10 cellular contexts compared by ENCODE assay signal in genomic region chr2:80304522-80304878, GRCh38. TPM values are rescaled to one million over a fixed set of nuclear protein-coding genes. Genes with fewer than 3 reads are reported as not detected.
DNase-seq lines count a peak whose midpoint lies in the region; ATAC-seq and TF ChIP-seq lines count a peak whose summit lies in the region.
"Had no signal": no experiment of that assay in that cellular context is flagged by ENCODE, and none has a peak within 500 bp of the region (broad histone marks: within the 10 kb centered on the region; RNA-seq: fewer than 3 reads in every experiment).

Gene LRRTM1, minus strand, starts transcription at chr2:80304752. Its CDS starts 933 bp downstream, at chr2:80303819.

- H3K4me2 ChIP-seq in PC-3 (ENCODE audit: low read length) = 0 out of 2 replicates have a peak within 1 kb of the TSS, but pooled peaks have one; percentile 26

- H2AFZ ChIP-seq in PC-3 (ENCODE audit: low read length) = no peak within 1 kb of the TSS

- H3K9me3 ChIP-seq in PC-3 (ENCODE audit: low read length) (no peaks in the 10 kb centered on the region), gastroesophageal sphincter (no peaks in the 10 kb centered on the region)

- WGBS in gastroesophageal sphincter (ENCODE audit: low coverage in 1 of 2), 2 donors = 0% methylated on average over 2 of the region's 35 CpGs

- H3K4me1 ChIP-seq in PC-3 (ENCODE audit: insufficient read depth, low read length) (no peaks in the 10 kb centered on the region), gastroesophageal sphincter (peaks cover 0 to 29% (median 4%) of the 10 kb centered on the region in 3 donors)

- H3K9me2 ChIP-seq in PC-3 (replicated peaks; ENCODE audit: low read length) = no peaks in the 10 kb centered on the region

- H4K20me1 ChIP-seq in PC-3 (ENCODE audit: low read length) = no peaks in the 10 kb centered on the region

- DNase-seq in D341Med (ENCODE audit: low spot score) (peak; percentile 65), PC-3 (no peak), omental fat pad (ENCODE audit: low spot score) (no peak), HuH-7.5 (ENCODE audit: low spot score) (no peak), erythroblast (lab: John Stamatoyannopoulos, UW) (no peak)
- no peak for DNase-seq in activated CD4-positive, CD25-positive, alpha-beta regulatory T cell treated with anti-CD3 and anti-CD28 coated beads, Interleukin-2, amount 50 U/mL, for 72 hours
- DNase-seq: activated effector memory CD4-positive, alpha-beta T cell treated with Interleukin-2 at 50 U/mL for 16 hours had no signal

- intact Hi-C loops in PC-3 (cut with micrococcal nuclease) = no loop called here

- H3K36me3 ChIP-seq in PC-3 (ENCODE audit: low read depth, low read length) (no peaks in the 10 kb centered on the region), gastroesophageal sphincter (no peaks in the 10 kb centered on the region)

- no peak within 1 kb of the TSS for H3K9ac ChIP-seq in PC-3 (ENCODE audit: low read length)

- CTCF ChIA-PET in PC-3 (lab: Charles Lee) = no interaction called here

- H3K27me3 ChIP-seq in PC-3 (ENCODE audit: low read length) = peaks cover 33% of the 10 kb centered on the region
- peaks cover 46% of the 10 kb centered on the region for H3K27me3 ChIP-seq in gastroesophageal sphincter

- no peaks in the 10 kb centered on the region for H3F3A ChIP-seq in PC-3 (ENCODE audit: low read length, unreplicated experiment)

- H3K4me3 ChIP-seq in PC-3 (ENCODE audit: low read length) (no peak within 1 kb of the TSS), gastroesophageal sphincter (peak within 1 kb of the TSS; percentile 48 to 55)

- TF ChIP-seq CTCF in PC-3 (conservative IDR thresholded peaks at IDR 0.05; ENCODE audit: low read depth, low read length) (no peak), gastroesophageal sphincter (IDR thresholded peaks at IDR 0.05) (no peak), omental fat pad (IDR thresholded peaks at IDR 0.05) (no peak)

- H3K27ac ChIP-seq in PC-3 (ENCODE audit: low read length) (no peak within 1 kb of the TSS), gastroesophageal sphincter (peak within 1 kb of the TSS in 3 of 4 donors; percentile 6 to 63 (median 35))
- H3K27ac ChIP-seq: HL-60 had no signal

- no peak for ATAC-seq in PC-3
- ATAC-seq in gastroesophageal sphincter = peak; percentile 35
- peak; percentile 86 for ATAC-seq in omental fat pad (ENCODE audit: low FRiP score)
- ATAC-seq in GM21825 (IDR thresholded peaks at IDR 0.05; ENCODE audit: unreplicated experiment) = no peak

- POLR2A ChIA-PET in PC-3 (lab: Charles Lee; ENCODE audit: unreplicated experiment) = no interaction called here

- H3K79me2 ChIP-seq in PC-3 (ENCODE audit: low read length) = no peaks in the 10 kb centered on the region

- TF ChIP-seq POLR2A in gastroesophageal sphincter (IDR thresholded peaks at IDR 0.05) = no peak
- TF ChIP-seq POLR2A in erythroblast (IDR thresholded peaks at IDR 0.05; ENCODE audit: low read length) = no peak

- no TSS peak for BruUV-seq in PC-3 (replicated peaks; lab: Mats Ljungman, UMichigan)

- TF ChIP-seq EP300 in gastroesophageal sphincter (IDR thresholded peaks at IDR 0.05) = no peak

RNA-seq across cellular contexts. Expression of gene LRRTM1, which starts in this region (rescaled TPM):
- not detected in 2 replicates for total RNA-seq in PC-3 (2014; rRNA removed)
- 1 to 10 TPM; 1.2 to 4.4 (median 2.0) TPM for total RNA-seq in gastroesophageal sphincter
- total RNA-seq in omental fat pad = 1 to 10 TPM in 2 of 4 donors, not detected in 2; 1.3 to 2.2 TPM

Comparison
In these comparisons a context has a peak if more than half of its experiments do, and no peak if none do; other contexts are left out.
1. ATAC-seq: peak in gastroesophageal sphincter (single experiment) and omental fat pad (single experiment); none in PC-3 (single experiment) and GM21825 (single experiment).